6 cellular contexts compared by ENCODE assay signal in genomic region chr6:26459023-26459810, GRCh38. TPM values are rescaled to one million over a fixed set of nuclear protein-coding genes. Genes with fewer than 3 reads are reported as not detected.
DNase-seq lines count a peak whose midpoint lies in the region; ATAC-seq and TF ChIP-seq lines count a peak whose summit lies in the region.

No MANE protein-coding gene starts in this region.

- H3K27ac Mint-ChIP-seq in stimulated activated naive CD8-positive, alpha-beta T cell treated with anti-CD3 and anti-CD28 coated beads, Interleukin-15, Interleukin-2, amounts not matched to agents 100 ng/mL and 50 ng/mL, for 24 hours, result peak overlapping the region; percentile 26

- H3K4me3 ChIP-seq in iPS-18a (ENCODE audit: low read length) (peak overlapping the region; percentile 96), adrenal gland (peak overlapping the region in 1 of 4 donors; percentile 94)

- WGBS in adrenal gland, 4 donors, result 82 to 86% (median 84%) methylated on average over 16 of the region's 16 CpGs

- no peak for TF ChIP-seq CTCF in adrenal gland (IDR thresholded peaks at IDR 0.05)

- H3K27ac ChIP-seq in iPS-18a (ENCODE audit: low read length), result no peak overlapping the region
- H3K27ac ChIP-seq in adrenal gland, result no peak overlapping the region

- no peaks in the 10 kb centered on the region for H3K27me3 Mint-ChIP-seq in stimulated activated naive CD8-positive, alpha-beta T cell treated with anti-CD3 and anti-CD28 coated beads, Interleukin-15, Interleukin-2, amounts not matched to agents 100 ng/mL and 50 ng/mL, for 24 hours

- no peaks in the 10 kb centered on the region for H3K27me3 ChIP-seq in iPS-18a (ENCODE audit: control insufficient read depth, insufficient read depth, low read length)
- H3K27me3 ChIP-seq in adrenal gland, result no peaks in the 10 kb centered on the region

- intact Hi-C loops in adrenal gland (cut with DNase I), result no loop called here

- TF ChIP-seq POLR2A in adrenal gland (IDR thresholded peaks at IDR 0.05), result no peak

- H3K4me1 Mint-ChIP-seq in stimulated activated naive CD8-positive, alpha-beta T cell treated with anti-CD3 and anti-CD28 coated beads, Interleukin-15, Interleukin-2, amounts not matched to agents 100 ng/mL and 50 ng/mL, for 24 hours (ENCODE audit: low read depth), result peaks cover 62% of the 10 kb centered on the region

- ATAC-seq in stimulated activated naive CD8-positive, alpha-beta T cell treated with anti-CD3 and anti-CD28 coated beads, Interleukin-15, Interleukin-2, amounts not matched to agents 100 U/mL and 50 U/mL, for 24 hours, result no peak

- H3K36me3 ChIP-seq in iPS-18a (ENCODE audit: control insufficient read depth, low read depth, low read length) (peaks cover 32% of the 10 kb centered on the region), adrenal gland (replicated peaks in 1 of 2) (peaks cover 0 to 32% of the 10 kb centered on the region in 2 donors)

- no peaks in the 10 kb centered on the region for H3K9me3 Mint-ChIP-seq in stimulated activated naive CD8-positive, alpha-beta T cell treated with anti-CD3 and anti-CD28 coated beads, Interleukin-15, Interleukin-2, amounts not matched to agents 100 ng/mL and 50 ng/mL, for 24 hours

- H3K36me3 Mint-ChIP-seq in stimulated activated naive CD8-positive, alpha-beta T cell treated with anti-CD3 and anti-CD28 coated beads, Interleukin-15, Interleukin-2, amounts not matched to agents 100 ng/mL and 50 ng/mL, for 24 hours (ENCODE audit: low read depth), result peaks cover 53% of the 10 kb centered on the region

- no peak for DNase-seq in stimulated activated naive CD8-positive, alpha-beta T cell treated with anti-CD3 and anti-CD28 coated beads, Interleukin-15, Interleukin-2, amounts not matched to agents 100 U/mL and 50 U/mL, for 24 hours
- no peak for DNase-seq in RPMI8226
- no peak for DNase-seq in HK-2 (ENCODE audit: unreplicated experiment)
- no peak for DNase-seq in adrenal gland

- H3K9me3 ChIP-seq in iPS-18a (ENCODE audit: control insufficient read depth, low read depth, low read length) (no peaks in the 10 kb centered on the region), adrenal gland (replicated peaks in 1 of 3) (no peaks in the 10 kb centered on the region)

- H3K4me3 Mint-ChIP-seq in stimulated activated naive CD8-positive, alpha-beta T cell treated with anti-CD3 and anti-CD28 coated beads, Interleukin-15, Interleukin-2, amounts not matched to agents 100 ng/mL and 50 ng/mL, for 24 hours, result peak overlapping the region; percentile 73

- no peaks in the 10 kb centered on the region for H3K4me1 ChIP-seq in iPS-18a (ENCODE audit: control insufficient read depth, low read depth, low read length)
- H3K4me1 ChIP-seq in adrenal gland (replicated peaks in 1 of 2), result peaks cover 18 to 48% of the 10 kb centered on the region in 2 donors

- H3K9ac ChIP-seq in iPS-18a (ENCODE audit: low read length), result no peak overlapping the region

RNA-seq across cellular contexts. Expression of gene BTN2A1, which starts 1.5 kb away (rescaled TPM):
- total RNA-seq in adrenal gland, result 10 to 100 TPM; 11.4 to 52.0 (median 22.5) TPM
- polyA plus RNA-seq in adrenal gland, result 10 to 100 TPM; 18.4 to 38.5 (median 19.0) TPM

RNA-seq across cellular contexts. Expression of gene BTN3A3, which starts 18.9 kb away (rescaled TPM):
- total RNA-seq in adrenal gland, result 10 to 100 TPM; 29.8 to 52.9 (median 38.7) TPM
- polyA plus RNA-seq in adrenal gland, result 10 to 100 TPM; 11.5 to 32.7 (median 15.9) TPM

RNA-seq across cellular contexts. Expression of gene BTN1A1, which starts 40.9 kb away (rescaled TPM):
- total RNA-seq in adrenal gland, result not detected
- not detected for polyA plus RNA-seq in adrenal gland

RNA-seq across cellular contexts. Expression of gene BTN3A1, which starts 57.1 kb away (rescaled TPM):
- 10 to 100 TPM; 26.3 to 52.9 (median 38.6) TPM for total RNA-seq in adrenal gland
- polyA plus RNA-seq in adrenal gland, result 10 to 100 TPM; 17.5 to 38.3 (median 21.9) TPM
